6 cellular contexts compared by ENCODE assay signal in genomic region chr12:87348071-87348470, GRCh38.
"Had no signal": no experiment of that assay in that cellular context is flagged by ENCODE, and none has a peak within 500 bp of the region (broad histone marks: within the 10 kb centered on the region; RNA-seq: fewer than 3 reads in every experiment).

No MANE protein-coding gene starts in this region.

- H3K4me2 ChIP-seq: GM23338, KMS-11 had no signal

- DNase-seq: H9, HCEC 1CT, KBM-7 had no signal

- H3K9ac ChIP-seq: KMS-11 had no signal

- H3K27ac ChIP-seq: KMS-11 had no signal

- ATAC-seq: GM23338, HepG2 had no signal

- H3K4me3 ChIP-seq: GM23338 had no signal
